Comparison of ENCODE assay signal across 22 cellular contexts in the genomic region with DNA sequence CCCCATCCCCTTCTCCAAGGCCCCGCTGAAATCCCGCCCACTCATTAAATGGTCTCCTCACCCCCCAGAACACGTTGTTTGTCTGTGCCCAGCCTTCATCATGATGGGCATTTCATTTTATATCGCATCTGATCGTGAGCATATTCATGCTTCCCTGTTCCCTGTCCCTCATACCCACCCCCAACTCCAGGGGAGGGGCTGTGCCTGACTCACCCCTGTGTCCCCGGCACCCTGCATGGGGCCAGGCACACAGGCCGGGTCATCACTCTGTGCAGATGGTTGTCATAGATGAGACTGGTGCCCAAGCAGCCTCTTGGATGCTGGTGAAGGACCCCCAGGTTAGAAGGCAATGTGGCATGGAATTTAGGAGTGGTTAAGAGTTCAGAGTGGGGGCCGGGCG. TPM values are rescaled to one million over a fixed set of nuclear protein-coding genes. Genes with fewer than 3 reads are reported as not detected.
DNase-seq lines count a peak whose midpoint lies in the region; ATAC-seq and TF ChIP-seq lines count a peak whose summit lies in the region.
"Had no signal": no experiment of that assay in that cellular context is flagged by ENCODE, and none has a peak within 500 bp of the region (broad histone marks: within the 10 kb centered on the region; RNA-seq: fewer than 3 reads in every experiment).

No MANE protein-coding gene starts in this region.

- no peak overlapping the region for H3K4ac ChIP-seq in neuronal stem cell (ENCODE audit: low read length)

- H3K9ac ChIP-seq in neuronal stem cell (ENCODE audit: low read depth, low read length, poor library complexity), result no peak overlapping the region
- H3K9ac ChIP-seq: KMS-11 had no signal

- H3K36me3 ChIP-seq in neuronal stem cell (replicated peaks in 1 of 2; ENCODE audit: control insufficient read depth in 2 of 2, insufficient read depth in 2 of 2, low read length in 2 of 2), result no peaks in the 10 kb centered on the region
- H3K36me3 ChIP-seq: BE2C, SJCRH30 had no signal

- H4K8ac ChIP-seq in neuronal stem cell (ENCODE audit: low read depth, low read length), result no peak overlapping the region

- H3K4me3 ChIP-seq in neuronal stem cell (ENCODE audit: low read length in 2 of 2), result no peak overlapping the region
- H3K4me3 ChIP-seq: GM23338, SJCRH30 had no signal

- peak overlapping the region; percentile 46 for H2AK5ac ChIP-seq in neuronal stem cell (ENCODE audit: low read depth, low read length)

- H3K14ac ChIP-seq in neuronal stem cell (ENCODE audit: low read length), result no peak overlapping the region

- TF ChIP-seq CTCF in C4-2B (conservative IDR thresholded peaks at IDR 0.05) (no peak), GM10248 (IDR thresholded peaks at IDR 0.05; ENCODE audit: control extremely low read depth, extremely low read depth, low read depth, missing control alignments) (no peak)

- intact Hi-C loops in left colon (cut with DNase I, micrococcal nuclease), result no loop called here

- no peak overlapping the region for H3K23ac ChIP-seq in neuronal stem cell (ENCODE audit: low read depth, low read length, poor library complexity)

- H3K79me1 ChIP-seq in neuronal stem cell (ENCODE audit: low read depth, low read length), result no peaks in the 10 kb centered on the region

- no peak overlapping the region for H3K4me2 ChIP-seq in neuronal stem cell (ENCODE audit: insufficient read depth, low read length, poor library complexity, severe bottlenecking)
- H3K4me2 ChIP-seq: GM23338, KMS-11 had no signal

- DNase-seq in T-helper 17 cell (no peak), left colon (peak in 1 of 2 donors; percentile 66), neuronal stem cell (ENCODE audit: low spot score) (no peak), GM10248 (ENCODE audit: extremely low spot score) (no peak), T1000 (lab: John Stamatoyannopoulos, UW) (no peak)
- DNase-seq: BE2C; CD4-positive, alpha-beta memory T cell; DMS53; HFFc6; MV-4-11; NCI-H1417 treated with DMSO at 0.1 percent for 48 hours; NCI-H1930; NCI-H345; NCI-H526; PC-3; RPMI8226; SJCRH30 had no signal

- H3K4me1 Mint-ChIP-seq in T-helper 17 cell, result peaks cover 4% of the 10 kb centered on the region
- H3K4me1 Mint-ChIP-seq: CD4-positive, alpha-beta memory T cell had no signal

- H3K18ac ChIP-seq in neuronal stem cell (ENCODE audit: low read length), result peak overlapping the region; percentile 63

- no peak overlapping the region for H2BK15ac ChIP-seq in neuronal stem cell (ENCODE audit: low read length)

- WGBS in neuronal stem cell (ENCODE audit: extremely low coverage in 2 of 2, insufficient read length in 2 of 2, insufficient replicate concordance in 1 of 2), 2 donors, result no CpG with 5 or more reads among the region's 9 CpGs

- H4K91ac ChIP-seq in neuronal stem cell (ENCODE audit: low read depth, low read length, poor library complexity), result no peak overlapping the region

- H3K27ac ChIP-seq in C4-2B, result peak overlapping the region; percentile 81; the same call in 1 of the 2 replicates
- no peak overlapping the region for H3K27ac ChIP-seq in neuronal stem cell (replicated peaks; ENCODE audit: low read length)
- H3K27ac ChIP-seq: KMS-11, SJCRH30 had no signal

- H3K9me3 ChIP-seq in T-helper 17 cell (ENCODE audit: control insufficient read depth, low read length, poor library complexity, severe bottlenecking) (no peaks in the 10 kb centered on the region), neuronal stem cell (replicated peaks in 1 of 2; ENCODE audit: control insufficient read depth in 2 of 2, insufficient read depth in 1 of 2, low read depth in 1 of 2, low read length in 2 of 2) (no peaks in the 10 kb centered on the region)
- H3K9me3 ChIP-seq: BE2C, SJCRH30 had no signal

- peaks cover 12 to 31% of the 10 kb centered on the region in 2 donors for H3K4me1 ChIP-seq in neuronal stem cell (ENCODE audit: control insufficient read depth in 2 of 2, insufficient read depth in 1 of 2, low read depth in 1 of 2, low read length in 2 of 2)

- CTCF ChIA-PET in GM10248 (lab: Yijun Ruan, JAX), result no interaction called here

- H3K27ac Mint-ChIP-seq in T-helper 17 cell, result peak overlapping the region; percentile 19
- H3K27ac Mint-ChIP-seq: CD4-positive, alpha-beta memory T cell; GM23338; HFFc6 had no signal

- peaks cover 3% of the 10 kb centered on the region for H3K36me3 Mint-ChIP-seq in T-helper 17 cell (ENCODE audit: low read depth)
- H3K36me3 Mint-ChIP-seq: CD4-positive, alpha-beta memory T cell had no signal

- no peak for ATAC-seq in T-helper 17 cell
- peak; percentile 16 for ATAC-seq in left colon
- no peak for ATAC-seq in HG03460 (IDR thresholded peaks at IDR 0.05; ENCODE audit: unreplicated experiment)
- no peak for ATAC-seq in GM18873 (IDR thresholded peaks at IDR 0.05; ENCODE audit: low FRiP score, unreplicated experiment)
- ATAC-seq: GM23338, PC-3 had no signal

- peaks cover 0 to 8% (median 3%) of the 10 kb centered on the region in 3 experiments for H3K27me3 ChIP-seq in neuronal stem cell (ENCODE audit: control insufficient read depth in 3 of 3, insufficient read depth in 3 of 3, low read depth in 1 of 3, low read length in 3 of 3)
- H3K27me3 ChIP-seq: BE2C, SJCRH30 had no signal

- H2BK120ac ChIP-seq in neuronal stem cell (ENCODE audit: low read depth, low read length), result no peak overlapping the region

- H3K27me3 Mint-ChIP-seq in T-helper 17 cell, result peaks cover 82% of the 10 kb centered on the region

- POLR2A ChIA-PET in GM10248 (lab: Yijun Ruan, JAX), result no interaction called here

- no peak overlapping the region for H2BK12ac ChIP-seq in neuronal stem cell (ENCODE audit: low read length)

- no peak overlapping the region for H3K4me3 Mint-ChIP-seq in T-helper 17 cell
- H3K4me3 Mint-ChIP-seq: CD4-positive, alpha-beta memory T cell; GM23338; HFFc6 had no signal

- H2AFZ ChIP-seq in neuronal stem cell (ENCODE audit: low read length), result no peak overlapping the region
- H2AFZ ChIP-seq: GM23338 had no signal

- no peak overlapping the region for H2BK5ac ChIP-seq in neuronal stem cell (ENCODE audit: low read length)

RNA-seq across cellular contexts. Expression of a gene that starts 11.0 kb away (rescaled TPM):
- total RNA-seq in T-helper 17 cell, result 1 to 10 TPM; 5.3 to 6.3 TPM
- total RNA-seq in left colon, result 100 to 1,000 TPM; 194 to 242 TPM
- polyA plus RNA-seq in neuronal stem cell (2013, experiment 1 of 2), result 61.9 TPM
- 63.1 TPM for polyA plus RNA-seq in neuronal stem cell (2013, experiment 2 of 2)

RNA-seq across cellular contexts. Expression of a gene that starts 32.9 kb away (rescaled TPM):
- total RNA-seq in T-helper 17 cell, result 10 to 100 TPM; 14.7 to 21.8 TPM
- total RNA-seq in left colon, result 10 to 100 TPM; 37.9 to 43.3 TPM
- polyA plus RNA-seq in neuronal stem cell (2013, experiment 1 of 2), result 10.7 TPM
- 10.3 TPM for polyA plus RNA-seq in neuronal stem cell (2013, experiment 2 of 2)

Comparison
In these comparisons a context has a peak if more than half of its experiments do, and no peak if none do; other contexts are left out.
1. RNA of a gene that starts 11.0 kb away (total RNA-seq): 194 to 242 TPM in left colon; 5.3 to 6.3 TPM in T-helper 17 cell; every median in the first group is over 10 times any median in the second.